16 cellular contexts compared by ENCODE assay signal in the genomic region with DNA sequence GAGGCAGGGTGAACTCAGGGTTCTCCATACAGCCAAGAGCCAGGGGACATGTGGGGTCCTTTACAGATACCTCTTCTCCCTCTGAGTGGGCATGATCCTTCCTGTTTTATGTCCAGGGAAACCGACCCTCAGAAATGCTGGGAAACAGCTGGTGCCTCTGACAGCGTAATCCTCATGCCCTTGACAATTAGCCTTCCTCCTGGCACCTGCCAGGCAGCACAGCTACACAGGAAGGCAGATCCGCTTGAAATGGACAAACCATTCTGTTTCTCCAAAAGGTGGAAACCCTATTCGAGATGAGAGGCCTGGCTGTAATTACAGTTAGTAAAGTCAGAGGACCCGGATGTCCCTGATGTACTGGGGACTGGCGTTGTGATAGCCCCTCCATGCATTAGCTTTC. TPM values are rescaled to one million over a fixed set of nuclear protein-coding genes. Genes with fewer than 3 reads are reported as not detected.
DNase-seq lines count a peak whose midpoint lies in the region; ATAC-seq, FAIRE-seq and TF ChIP-seq lines count a peak whose summit lies in the region.
"Had no signal": no experiment of that assay in that cellular context is flagged by ENCODE, and none has a peak within 500 bp of the region (broad histone marks: within the 10 kb centered on the region; RNA-seq: fewer than 3 reads in every experiment).

No MANE protein-coding gene starts in this region.

- H3K9me3 ChIP-seq in gastrocnemius medialis = no peaks in the 10 kb centered on the region

- no peak for TF ChIP-seq CTCF in gastrocnemius medialis (IDR thresholded peaks at IDR 0.05 in 4 of 5, conservative IDR thresholded peaks at IDR 0.05 in 1 of 5)

- TF ChIP-seq POLR2A in gastrocnemius medialis (IDR thresholded peaks at IDR 0.05) = no peak

- in situ Hi-C loops in gastrocnemius medialis (cut with MboI; ENCODE audit: low sequenced_read_pairs in 4 of 4) = no loop called here

- peak overlapping the region; percentile 78 to 84 (median 80) for H3K27ac ChIP-seq in gastrocnemius medialis

- FAIRE-seq in GM19239 (lab: Jason Lieb, UNC) = no peak
- FAIRE-seq: bronchial epithelial cell, islet of Langerhans had no signal

- ATAC-seq in gastrocnemius medialis (peak in 1 of 2 donors; percentile 49), GM21515 (IDR thresholded peaks at IDR 0.05; ENCODE audit: unreplicated experiment) (no peak)
- ATAC-seq: naive thymus-derived CD4-positive, alpha-beta T cell; right cardiac atrium had no signal

- intact Hi-C loops in gastrocnemius medialis (cut with DNase I; ENCODE audit: low total_unique reads) = no loop called here

- H3K4me1 ChIP-seq in gastrocnemius medialis = peaks cover 44 to 56% of the 10 kb centered on the region in 2 donors

- H3K4me3 ChIP-seq in gastrocnemius medialis = no peak overlapping the region

- H3K36me3 ChIP-seq in gastrocnemius medialis = no peaks in the 10 kb centered on the region

- no peaks in the 10 kb centered on the region for H3K27me3 ChIP-seq in gastrocnemius medialis

- peak; percentile 1 for DNase-seq in COLO668 (lab: John Stamatoyannopoulos, UW; ENCODE audit: unreplicated experiment)
- DNase-seq in NCI-H1105 treated with DMSO at 0.1 percent for 48 hours (lab: John Stamatoyannopoulos, UW) = peak; percentile 74
- DNase-seq in cerebellar cortex (ENCODE audit: low spot score) = peak; percentile 79
- no peak for DNase-seq in gastrocnemius medialis
- DNase-seq in glomerular visceral epithelial cell (ENCODE audit: extremely low spot score) = no peak
- DNase-seq in GM19239 (ENCODE audit: insufficient read length, low spot score) = no peak
- DNase-seq: activated CD4-positive, alpha-beta memory T cell treated with anti-CD3 and anti-CD28 coated beads, Interleukin-2, amount 10 ng/mL, durations not matched to agents 7 days and 5 days; activated effector memory CD4-positive, alpha-beta T cell treated with Interleukin-2 at 50 U/mL for 16 hours; naive thymus-derived CD4-positive, alpha-beta T cell; NCI-H510A treated with DMSO at 0.1 percent for 48 hours; right cardiac atrium; SIG-M5; T1000 had no signal

RNA-seq across cellular contexts. Expression of a gene that starts 7.2 kb away (rescaled TPM):
- 100 to 1,000 TPM in 1 of 4 donors, 10 to 100 TPM in 3; 54.4 to 108 (median 88.0) TPM for total RNA-seq in gastrocnemius medialis

Comparison
In these comparisons a context has a peak if more than half of its experiments do, and no peak if none do; other contexts are left out.
1. DNase-seq: peak in COLO668 (single experiment), NCI-H1105 treated with DMSO at 0.1 percent for 48 hours (single experiment) and cerebellar cortex (single experiment); none in gastrocnemius medialis (0 of 2), glomerular visceral epithelial cell (single experiment) and GM19239 (single experiment).